Comparison of ENCODE assay signal across 8 cellular contexts in the genomic region with DNA sequence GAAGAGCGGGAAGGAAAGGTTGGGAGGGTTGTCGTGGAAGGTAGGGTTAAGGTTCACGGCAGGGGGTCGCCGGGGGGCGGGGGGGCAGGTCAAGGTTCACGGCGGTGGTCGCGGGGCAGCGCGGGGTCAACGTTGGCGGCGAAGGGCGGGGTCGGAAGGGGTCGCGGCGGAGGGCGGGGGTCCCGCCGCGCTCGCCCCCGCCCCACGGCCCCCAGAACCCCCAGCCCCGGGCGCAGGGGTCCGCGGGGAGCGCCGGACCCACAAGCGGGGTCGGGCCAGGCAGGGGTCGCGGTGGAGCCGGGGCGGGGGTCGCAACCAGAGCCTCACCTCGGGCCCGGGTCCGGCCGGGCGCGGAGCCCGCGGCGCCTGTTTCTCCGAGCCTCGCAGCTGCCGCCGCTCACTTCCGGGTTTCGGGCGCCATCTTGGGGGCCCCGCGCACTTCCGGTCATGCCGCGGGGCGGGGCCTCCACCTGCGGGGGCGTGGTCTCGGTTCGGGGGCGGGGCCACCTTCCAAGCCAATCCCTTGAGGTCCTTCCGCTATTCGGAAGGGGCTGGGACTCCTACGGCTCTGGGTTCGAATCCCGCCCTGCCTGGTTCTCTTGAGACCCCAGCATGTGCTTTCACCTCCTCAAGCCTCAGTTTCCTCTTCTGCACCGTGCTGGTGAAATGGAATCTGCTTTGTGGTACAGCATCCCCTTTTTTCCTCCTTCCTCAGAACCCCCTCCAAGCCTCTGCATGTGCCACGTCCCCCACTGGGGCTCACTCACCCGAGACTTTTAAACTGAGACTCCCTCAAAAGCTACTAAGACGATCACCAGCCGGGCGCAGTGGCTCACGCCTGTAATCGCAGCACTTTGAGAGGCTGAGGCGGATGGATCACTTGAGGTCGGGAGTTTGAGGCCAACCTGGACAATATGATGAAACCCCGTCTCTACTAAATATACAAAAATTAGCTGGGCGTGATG. TPM values are rescaled to one million over a fixed set of nuclear protein-coding genes. Genes with fewer than 3 reads are reported as not detected.
DNase-seq lines count a peak whose midpoint lies in the region; ATAC-seq and TF ChIP-seq lines count a peak whose summit lies in the region.

A gene with protein sequence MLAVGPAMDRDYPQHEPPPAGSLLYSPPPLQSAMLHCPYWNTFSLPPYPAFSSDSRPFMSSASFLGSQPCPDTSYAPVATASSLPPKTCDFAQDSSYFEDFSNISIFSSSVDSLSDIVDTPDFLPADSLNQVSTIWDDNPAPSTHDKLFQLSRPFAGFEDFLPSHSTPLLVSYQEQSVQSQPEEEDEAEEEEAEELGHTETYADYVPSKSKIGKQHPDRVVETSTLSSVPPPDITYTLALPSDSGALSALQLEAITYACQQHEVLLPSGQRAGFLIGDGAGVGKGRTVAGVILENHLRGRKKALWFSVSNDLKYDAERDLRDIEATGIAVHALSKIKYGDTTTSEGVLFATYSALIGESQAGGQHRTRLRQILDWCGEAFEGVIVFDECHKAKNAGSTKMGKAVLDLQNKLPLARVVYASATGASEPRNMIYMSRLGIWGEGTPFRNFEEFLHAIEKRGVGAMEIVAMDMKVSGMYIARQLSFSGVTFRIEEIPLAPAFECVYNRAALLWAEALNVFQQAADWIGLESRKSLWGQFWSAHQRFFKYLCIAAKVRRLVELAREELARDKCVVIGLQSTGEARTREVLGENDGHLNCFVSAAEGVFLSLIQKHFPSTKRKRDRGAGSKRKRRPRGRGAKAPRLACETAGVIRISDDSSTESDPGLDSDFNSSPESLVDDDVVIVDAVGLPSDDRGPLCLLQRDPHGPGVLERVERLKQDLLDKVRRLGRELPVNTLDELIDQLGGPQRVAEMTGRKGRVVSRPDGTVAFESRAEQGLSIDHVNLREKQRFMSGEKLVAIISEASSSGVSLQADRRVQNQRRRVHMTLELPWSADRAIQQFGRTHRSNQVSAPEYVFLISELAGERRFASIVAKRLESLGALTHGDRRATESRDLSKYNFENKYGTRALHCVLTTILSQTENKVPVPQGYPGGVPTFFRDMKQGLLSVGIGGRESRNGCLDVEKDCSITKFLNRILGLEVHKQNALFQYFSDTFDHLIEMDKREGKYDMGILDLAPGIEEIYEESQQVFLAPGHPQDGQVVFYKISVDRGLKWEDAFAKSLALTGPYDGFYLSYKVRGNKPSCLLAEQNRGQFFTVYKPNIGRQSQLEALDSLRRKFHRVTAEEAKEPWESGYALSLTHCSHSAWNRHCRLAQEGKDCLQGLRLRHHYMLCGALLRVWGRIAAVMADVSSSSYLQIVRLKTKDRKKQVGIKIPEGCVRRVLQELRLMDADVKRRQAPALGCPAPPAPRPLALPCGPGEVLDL (N-terminal part only) (minus strand): TSS at position 424 of the 965 bp plus-strand sequence. CDS start 19,992 bp downstream, outside the sequence.

- CTCF ChIA-PET in activated B cell treated with CpG ODN at 0.5 μM for 24 hours (lab: Charles Lee) (interaction anchor here (1.0 to 1.7 kb wide), 3 partner anchors 43 to 61 kb away, joined by 3 to 5 read pairs (median 3); no protein-coding TSS in a partner anchor), mammary epithelial cell (lab: Charles Lee; ENCODE audit: low non-redundant PET) (no interaction called here)

- H4K20me1 ChIP-seq in mammary epithelial cell (ENCODE audit: insufficient read depth, low read length) (no peaks in the 10 kb centered on the region), smooth muscle cell (ENCODE audit: low read depth) (peaks cover 34% of the 10 kb centered on the region)

- peak within 1 kb of the TSS; percentile 89 for H3K27ac Mint-ChIP-seq in activated B cell treated with CpG ODN at 0.5 μM for 24 hours
- H3K27ac Mint-ChIP-seq in immature natural killer cell, result peak within 1 kb of the TSS; percentile 84 to 95 (median 93)

- H3K4me3 Mint-ChIP-seq in activated B cell treated with CpG ODN at 0.5 μM for 24 hours, result peak within 1 kb of the TSS; percentile 91
- H3K4me3 Mint-ChIP-seq in immature natural killer cell, result peak within 1 kb of the TSS; percentile 86 to 94 (median 89)

- peaks cover 27% of the 10 kb centered on the region; the same call in 1 of the 2 replicates for H3K4me1 ChIP-seq in ES-I3 (ENCODE audit: insufficient read depth, low read length)
- H3K4me1 ChIP-seq in mammary epithelial cell (ENCODE audit: insufficient read depth, low read length), result peaks cover 53% of the 10 kb centered on the region
- peaks cover 15% of the 10 kb centered on the region for H3K4me1 ChIP-seq in smooth muscle cell (ENCODE audit: low read depth)

- ATAC-seq in HG02870 (IDR thresholded peaks at IDR 0.05; ENCODE audit: unreplicated experiment) (peak; percentile 50), activated B cell treated with CpG ODN at 0.5 μM for 24 hours (ENCODE audit: low read depth) (peak; percentile 93), GM21367 (IDR thresholded peaks at IDR 0.05; ENCODE audit: unreplicated experiment) (no peak)

- H3K27me3 ChIP-seq in mammary epithelial cell (ENCODE audit: insufficient read depth, low read length) (no peaks in the 10 kb centered on the region), smooth muscle cell (ENCODE audit: low read depth) (no peaks in the 10 kb centered on the region)

- H3K4me1 Mint-ChIP-seq in activated B cell treated with CpG ODN at 0.5 μM for 24 hours, result peaks cover 26% of the 10 kb centered on the region
- H3K4me1 Mint-ChIP-seq in immature natural killer cell, result peaks cover 29 to 35% of the 10 kb centered on the region in 2 donors

- no TSS peak for BruUV-seq in mammary epithelial cell (replicated peaks; lab: Mats Ljungman, UMichigan)

- TF ChIP-seq CTCF in activated B cell treated with CpG ODN at 0.5 μM for 24 hours (IDR thresholded peaks at IDR 0.05), result no peak
- TF ChIP-seq CTCF in mammary epithelial cell (conservative IDR thresholded peaks at IDR 0.05 in 1 of 2, IDR thresholded peaks at IDR 0.05 in 1 of 2; ENCODE audit: extremely low read depth in 1 of 2, insufficient read depth in 1 of 2, low read depth in 1 of 2, low read length in 2 of 2), result no peak
- TF ChIP-seq CTCF in smooth muscle cell (IDR thresholded peaks at IDR 0.05; ENCODE audit: borderline replicate concordance, insufficient read depth, poor library complexity, severe bottlenecking), result no peak

- DNase-seq in NCI-H2171 treated with DMSO at 0.1 percent for 48 hours (lab: John Stamatoyannopoulos, UW), result peak; percentile 71
- DNase-seq in activated B cell treated with CpG ODN at 0.5 μM for 24 hours, result peak; percentile 98
- peak; percentile 81 for DNase-seq in mammary epithelial cell
- DNase-seq in immature natural killer cell, result peak; percentile 88 to 92 (median 89)
- DNase-seq in smooth muscle cell (lab: John Stamatoyannopoulos, UW; ENCODE audit: unreplicated experiment), result peak; percentile 64

- 83% methylated on average over 12 of the region's 84 CpGs for WGBS in mammary epithelial cell (ENCODE audit: low coverage, missing lambda C conversion rate)
- WGBS in smooth muscle cell (ENCODE audit: low lambda C conversion rate), result 30% methylated on average over 42 of the region's 84 CpGs

- peaks cover 16% of the 10 kb centered on the region for H3F3A ChIP-seq in smooth muscle cell (ENCODE audit: low read depth)

- H3K4me3 ChIP-seq in mammary epithelial cell (replicated peaks in 1 of 3; ENCODE audit: insufficient read depth in 1 of 3, low read depth in 2 of 3, low read length in 3 of 3) (peak within 1 kb of the TSS; percentile 79 to 82 (median 79)), smooth muscle cell (peak within 1 kb of the TSS; percentile 85)

- H3K9ac ChIP-seq in ES-I3 (ENCODE audit: low read depth, low read length) (peak within 1 kb of the TSS; percentile 92), mammary epithelial cell (ENCODE audit: insufficient read depth, low read length) (peak within 1 kb of the TSS; percentile 79), smooth muscle cell (ENCODE audit: low read depth) (peak within 1 kb of the TSS; percentile 86)

- H3K36me3 ChIP-seq in ES-I3 (ENCODE audit: insufficient read depth, low read length), result no peaks in the 10 kb centered on the region
- no peaks in the 10 kb centered on the region for H3K36me3 ChIP-seq in mammary epithelial cell (ENCODE audit: insufficient read depth, low read length)
- H3K36me3 ChIP-seq in smooth muscle cell (ENCODE audit: low read depth), result no peaks in the 10 kb centered on the region

- in situ Hi-C loops in mammary epithelial cell (cut with MboI; ENCODE audit: low sequenced_read_pairs in 2 of 2), result no loop called here

- intact Hi-C loops in activated B cell treated with CpG ODN at 0.5 μM for 24 hours (cut with micrococcal nuclease) (loop anchor here (1.0 to 5.0 kb wide), 2 partner anchors 42 to 72 kb away; partner anchors contain the start of gene GPX4), mammary epithelial cell (cut with micrococcal nuclease) (loop anchor here (5.0 kb wide), 1 partner anchor 42 kb away; no protein-coding TSS in a partner anchor)

- H3K79me2 ChIP-seq in mammary epithelial cell (ENCODE audit: insufficient read depth, low read length) (peaks cover 49% of the 10 kb centered on the region), smooth muscle cell (ENCODE audit: low read depth) (peaks cover 45% of the 10 kb centered on the region)

- POLR2A ChIA-PET in activated B cell treated with CpG ODN at 0.5 μM for 24 hours (lab: Charles Lee), result interaction anchor here (0.5 to 2.4 kb wide), 3 partner anchors 9 to 98 kb away, joined by 8 to 25 read pairs (median 10); no protein-coding TSS in a partner anchor

- H3K9me3 Mint-ChIP-seq in activated B cell treated with CpG ODN at 0.5 μM for 24 hours, result no peaks in the 10 kb centered on the region
- peaks cover 0 to 1% (median 0%) of the 10 kb centered on the region in 6 donors for H3K9me3 Mint-ChIP-seq in immature natural killer cell

- H3K27me3 Mint-ChIP-seq in activated B cell treated with CpG ODN at 0.5 μM for 24 hours (no peaks in the 10 kb centered on the region), immature natural killer cell (ENCODE audit: low read depth in 3 of 3) (peaks cover 3 to 11% (median 5%) of the 10 kb centered on the region in 3 donors)

- H3K9me3 ChIP-seq in ES-I3 (ENCODE audit: control insufficient read depth, insufficient read depth, low read length), result no peaks in the 10 kb centered on the region
- H3K9me3 ChIP-seq in mammary epithelial cell (replicated peaks; ENCODE audit: insufficient read depth, low read length), result no peaks in the 10 kb centered on the region
- no peaks in the 10 kb centered on the region for H3K9me3 ChIP-seq in smooth muscle cell (replicated peaks; ENCODE audit: low read depth)

- dilution Hi-C loops in mammary epithelial cell (cut with HindIII; ENCODE audit: low sequenced_read_pairs), result no loop called here

- H2AFZ ChIP-seq in mammary epithelial cell (ENCODE audit: low read depth, low read length), result no peak within 1 kb of the TSS
- no peak within 1 kb of the TSS for H2AFZ ChIP-seq in smooth muscle cell (ENCODE audit: low read depth)

- H3K27ac ChIP-seq in mammary epithelial cell (ENCODE audit: insufficient read depth, low read depth, low read length), result peak within 1 kb of the TSS; percentile 71
- H3K27ac ChIP-seq in smooth muscle cell (ENCODE audit: low read depth), result peak within 1 kb of the TSS; percentile 75

- H3K4me2 ChIP-seq in mammary epithelial cell (ENCODE audit: insufficient read depth, low read depth, low read length) (peak within 1 kb of the TSS; percentile 99), smooth muscle cell (peak within 1 kb of the TSS; percentile 100)

- H3K36me3 Mint-ChIP-seq in activated B cell treated with CpG ODN at 0.5 μM for 24 hours (ENCODE audit: low read depth) (peaks cover 11% of the 10 kb centered on the region), immature natural killer cell (peaks cover 0 to 7% (median 0%) of the 10 kb centered on the region in 3 donors)

RNA-seq across cellular contexts. Expression of the gene that starts here (rescaled TPM):
- total RNA-seq in activated B cell treated with CpG ODN at 0.5 μM for 24 hours, result 111 and 127 TPM in 2 replicates
- 100 to 1,000 TPM in 1 of 2 donors, 10 to 100 TPM in 1; 37.0 to 108 TPM for total RNA-seq in mammary epithelial cell
- 22.5 TPM for polyA plus RNA-seq in mammary epithelial cell
- 34.4 TPM for polyA minus RNA-seq in mammary epithelial cell
- polyA plus RNA-seq in immature natural killer cell, result 1 to 10 TPM in 1 of 3 donors, under 1 TPM in 2; 0.27 to 3.4 (median 0.89) TPM
- 16.4 and 18.1 TPM in 2 replicates for total RNA-seq in smooth muscle cell
- 17.6 and 20.9 TPM in 2 replicates for polyA plus RNA-seq in smooth muscle cell
